ENCODE assay signal across 13 cellular contexts in the genomic region with DNA sequence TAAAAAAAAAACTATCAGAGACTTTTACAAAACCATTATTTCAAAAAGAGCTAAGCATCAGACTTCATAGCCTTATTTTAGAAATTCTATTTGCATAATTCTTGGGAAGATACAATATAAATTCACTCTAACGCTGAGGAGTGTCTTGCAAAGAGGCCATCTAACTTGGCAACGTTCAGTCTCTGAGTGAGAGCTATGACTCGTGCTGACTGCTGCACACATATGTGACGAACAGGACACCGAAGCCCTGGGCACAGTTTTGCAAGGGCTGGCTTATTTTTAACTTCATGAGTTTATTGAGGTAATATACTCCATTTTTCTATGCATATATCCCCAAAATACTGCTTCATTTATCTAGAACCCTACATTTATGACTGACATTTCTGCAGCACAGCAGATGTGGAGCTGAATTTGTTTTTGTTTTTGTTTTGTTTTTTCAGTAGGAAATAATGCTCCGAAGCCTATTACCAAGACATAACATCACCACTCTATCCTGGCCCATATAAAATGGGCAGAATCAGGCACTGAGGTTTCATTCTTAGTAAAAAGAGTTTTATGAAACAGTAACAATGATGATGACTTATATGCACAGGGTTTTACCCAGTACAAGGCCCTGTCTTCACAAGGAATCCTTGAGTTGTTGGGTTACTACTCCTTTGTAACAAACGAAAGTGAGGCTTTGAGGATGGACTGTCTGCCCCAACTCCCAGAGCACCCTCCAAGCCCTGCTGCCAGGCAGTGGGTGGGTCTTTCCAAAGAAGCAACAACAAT.
DNase-seq lines count a peak whose midpoint lies in the region; ATAC-seq and TF ChIP-seq lines count a peak whose summit lies in the region.
"Had no signal": no experiment of that assay in that cellular context is flagged by ENCODE, and none has a peak within 500 bp of the region (broad histone marks: within the 10 kb centered on the region; RNA-seq: fewer than 3 reads in every experiment).

No MANE protein-coding gene starts in this region.

- no peaks in the 10 kb centered on the region for H3K4me1 ChIP-seq in adrenal gland (replicated peaks in 1 of 2)

- 64 to 73% (median 70%) methylated on average over 7 of the region's 7 CpGs for whole genome bisulfite sequencing in adrenal gland, 4 donors

- TF ChIP-seq CTCF in dorsolateral prefrontal cortex (IDR thresholded peaks at IDR 0.05 in 54 of 56, conservative IDR thresholded peaks at IDR 0.05 in 2 of 56; ENCODE audit: low read depth in 1 of 56, partially characterized antibody in 56 of 56) (no peak), adrenal gland (IDR thresholded peaks at IDR 0.05) (no peak)

- TF ChIP-seq POLR2A in adrenal gland (IDR thresholded peaks at IDR 0.05), result no peak

- intact Hi-C loops in dorsolateral prefrontal cortex (cut with DNase I) (loop anchor here in 1 of 2 donors (5.0 kb wide), 1 partner anchor 45 kb away; no protein-coding TSS in a partner anchor), adrenal gland (cut with DNase I) (no loop called here)

- H3K27ac ChIP-seq in dorsolateral prefrontal cortex, result peak overlapping the region in 43 of 59 donors; percentile 16 to 86 (median 62)
- no peak overlapping the region for H3K27ac ChIP-seq in adrenal gland

- no peaks in the 10 kb centered on the region for H3K9me3 ChIP-seq in adrenal gland (replicated peaks in 1 of 3)

- H3K27me3 ChIP-seq in dorsolateral prefrontal cortex, result no peaks in the 10 kb centered on the region
- H3K27me3 ChIP-seq in adrenal gland, result no peaks in the 10 kb centered on the region

- no peaks in the 10 kb centered on the region for H3K36me3 ChIP-seq in adrenal gland (replicated peaks in 1 of 2)

- DNase-seq in EL, result peak; percentile 12
- peak; percentile 3 for DNase-seq in NCI-H69 (lab: John Stamatoyannopoulos, UW)
- DNase-seq in dorsolateral prefrontal cortex, result peak in 1 of 10 donors; percentile 41
- DNase-seq in skeletal muscle cell (ENCODE audit: low read depth), result peak; percentile 48
- DNase-seq in ecto neural progenitor cell (ENCODE audit: low spot score), result no peak
- no peak for DNase-seq in kidney glomerular epithelial cell (lab: John Stamatoyannopoulos, UW)
- no peak for DNase-seq in adrenal gland
- DNase-seq: activated CD4-positive, alpha-beta T cell treated with anti-CD3 and anti-CD28 coated beads, Interleukin-2, amount 50 U/mL, for 4 hours; activated naive CD4-positive, alpha-beta T cell; central memory CD4-positive, alpha-beta T cell; naive B cell; stimulated activated naive CD8-positive, alpha-beta T cell treated with anti-CD3 and anti-CD28 coated beads, Interleukin-15, amount 100 ng/mL, for 72 hours had no signal

- H3K4me3 ChIP-seq in dorsolateral prefrontal cortex (no peak overlapping the region), skeletal muscle cell (ENCODE audit: low read depth, low read length) (no peak overlapping the region), adrenal gland (no peak overlapping the region)

- ATAC-seq in HG03196 (IDR thresholded peaks at IDR 0.05; ENCODE audit: unreplicated experiment), result no peak
- ATAC-seq: stimulated activated naive CD8-positive, alpha-beta T cell treated with anti-CD3 and anti-CD28 coated beads, Interleukin-15, amount 100 ng/mL, for 72 hours had no signal

Comparison
In these comparisons a context has a peak if more than half of its experiments do, and no peak if none do; other contexts are left out.
1. DNase-seq: peak in EL (single experiment), NCI-H69 (single experiment) and skeletal muscle cell (single experiment); none in ecto neural progenitor cell (single experiment), kidney glomerular epithelial cell (single experiment) and adrenal gland (0 of 7).
2. H3K27ac ChIP-seq: peak in dorsolateral prefrontal cortex (43 of 59); none in adrenal gland (0 of 5).